ENCODE assay signal across 12 cellular contexts in the genomic region with DNA sequence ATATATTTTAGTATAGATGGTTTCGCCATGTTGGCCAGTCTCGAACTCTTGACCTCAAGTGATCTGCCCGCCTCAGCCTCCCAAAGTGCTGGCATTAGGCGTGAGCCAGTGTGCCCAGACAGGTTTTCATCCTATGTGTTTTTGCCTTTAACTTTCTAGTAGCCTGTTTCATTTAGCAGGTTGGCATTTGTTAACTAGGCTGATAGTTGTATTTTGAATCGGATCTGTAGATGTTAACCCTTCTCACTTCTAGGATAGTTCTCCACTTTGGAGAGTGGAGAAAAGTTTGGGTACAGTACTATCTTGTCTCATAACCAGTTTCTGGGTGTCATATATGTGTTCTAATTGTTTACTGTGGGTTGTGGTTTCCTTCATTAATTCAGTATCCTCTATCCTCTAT. TPM values are rescaled to one million over a fixed set of nuclear protein-coding genes. Genes with fewer than 3 reads are reported as not detected.
"Had no signal": no experiment of that assay in that cellular context is flagged by ENCODE, and none has a peak within 500 bp of the region (broad histone marks: within the 10 kb centered on the region; RNA-seq: fewer than 3 reads in every experiment).

No MANE protein-coding gene starts in this region.

- H3K9me3 Mint-ChIP-seq: activated T-helper 17 cell treated with anti-CD3 and anti-CD28 coated beads, Interleukin-2, amount 50 U/mL, for 72 hours; stimulated activated effector memory CD8-positive, alpha-beta T cell treated with anti-CD3 and anti-CD28 coated beads, Interleukin-12 subunit alpha, Interleukin-12 subunit beta, amount 100 ng/mL, for 72 hours had no signal

- H3K27ac Mint-ChIP-seq: activated T-helper 17 cell treated with anti-CD3 and anti-CD28 coated beads, Interleukin-2, amount 50 U/mL, for 72 hours had no signal

- ATAC-seq: activated T-helper 17 cell treated with anti-CD3 and anti-CD28 coated beads, Interleukin-2, amount 50 U/mL, for 72 hours; esophagus mucosa; pancreas; stimulated activated effector memory CD8-positive, alpha-beta T cell treated with anti-CD3 and anti-CD28 coated beads, Interleukin-12 subunit alpha, Interleukin-12 subunit beta, amount 100 ng/mL, for 72 hours; upper lobe of right lung had no signal

- H3K4me3 Mint-ChIP-seq: activated T-helper 17 cell treated with anti-CD3 and anti-CD28 coated beads, Interleukin-2, amount 50 U/mL, for 72 hours; stimulated activated effector memory CD8-positive, alpha-beta T cell treated with anti-CD3 and anti-CD28 coated beads, Interleukin-12 subunit alpha, Interleukin-12 subunit beta, amount 100 ng/mL, for 72 hours had no signal

- H3K27me3 Mint-ChIP-seq: activated T-helper 17 cell treated with anti-CD3 and anti-CD28 coated beads, Interleukin-2, amount 50 U/mL, for 72 hours had no signal

- DNase-seq: activated CD4-positive, alpha-beta T cell treated with anti-CD3 and anti-CD28 coated beads for 1 hour; activated CD4-positive, alpha-beta T cell treated with anti-CD3 and anti-CD28 coated beads, Interleukin-2, amount 50 U/mL, for 4 hours; activated naive CD4-positive, alpha-beta T cell treated with Interleukin-2 at 50 U/mL for 16 hours; colonic mucosa; islet precursor cell; pancreas; T-helper 1 cell; upper lobe of right lung had no signal

RNA-seq across cellular contexts. Expression of a gene that starts 7.3 kb away (rescaled TPM):
- total RNA-seq: lung microvascular endothelial cell had no signal
